In genomic region chr1:143730890-143731289, GRCh38 we compare ENCODE assay signal across 6 cellular contexts.
A peak's percentile ranks its signal among the peaks of the same experiment; 100 is the strongest.
DNase-seq lines count a peak whose midpoint lies in the region; ATAC-seq and TF ChIP-seq lines count a peak whose summit lies in the region.
"Not testable (repeated sequence)": the region's sequence is repeated elsewhere in the genome, so short reads cannot be mapped to it uniquely, and the experiment has no call there.

No MANE protein-coding gene starts in this region.

- H3K9me3 ChIP-seq in T-helper 17 cell (ENCODE audit: control insufficient read depth, low read length, poor library complexity, severe bottlenecking); right lobe of liver: not testable (repeated sequence)

- H2AFZ ChIP-seq in KMS-11 (ENCODE audit: low read depth): peak overlapping the region; percentile 20; the same call in 1 of the 2 replicates

- H4K20me1 ChIP-seq in KMS-11 (ENCODE audit: insufficient read depth): not testable (repeated sequence)

- H3K27me3 ChIP-seq in KMS-11 (ENCODE audit: insufficient read depth, low read depth); right lobe of liver: not testable (repeated sequence)

- H3K27ac ChIP-seq in KMS-11: not testable (repeated sequence)
- peak overlapping the region in 1 of 3 donors; percentile 59 for H3K27ac ChIP-seq in right lobe of liver

- peaks cover 0 to 24% (median 6%) of the 10 kb centered on the region in 5 experiments for H3K9me3 Mint-ChIP-seq in brain
- not testable (repeated sequence) for H3K9me3 Mint-ChIP-seq in glutamatergic neuron (ENCODE audit: unreplicated experiment); natural killer cell treated with Interleukin-12 subunit alpha and Interleukin-12 subunit beta and Interleukin-15 and Interleukin-18, amount 100 ng/mL, for 72 hours

- not testable (repeated sequence) for H3K4me3 ChIP-seq in KMS-11 (IDR thresholded peaks at IDR 0.05; ENCODE audit: insufficient read depth, low read depth, low read length)
- peak overlapping the region in 2 of 3 donors; percentile 34 to 44 for H3K4me3 ChIP-seq in right lobe of liver

- peak overlapping the region; percentile 36; the same call in 1 of the 2 replicates for H3K4me2 ChIP-seq in KMS-11

- H3K79me2 ChIP-seq in KMS-11 (ENCODE audit: insufficient read depth, low read depth): not testable (repeated sequence)

- not testable (repeated sequence) for TF ChIP-seq POLR2A in right lobe of liver (IDR thresholded peaks at IDR 0.05)

- intact Hi-C loops in right lobe of liver (cut with DNase I): not testable (repeated sequence)

- H3K27me3 Mint-ChIP-seq in T-helper 17 cell: peaks cover 55% of the 10 kb centered on the region
- H3K27me3 Mint-ChIP-seq in brain; glutamatergic neuron (ENCODE audit: unreplicated experiment): not testable (repeated sequence)
- peaks cover 33 to 56% of the 10 kb centered on the region in 2 donors for H3K27me3 Mint-ChIP-seq in natural killer cell treated with Interleukin-12 subunit alpha and Interleukin-12 subunit beta and Interleukin-15 and Interleukin-18, amount 100 ng/mL, for 72 hours

- DNase-seq in T-helper 17 cell; glutamatergic neuron; right lobe of liver; natural killer cell treated with Interleukin-12 subunit alpha and Interleukin-12 subunit beta and Interleukin-15 and Interleukin-18, amount 100 ng/mL, for 72 hours (ENCODE audit: low spot score): not testable (repeated sequence)

- H3K9ac ChIP-seq in KMS-11: not testable (repeated sequence)

- TF ChIP-seq CTCF in KMS-11 (conservative IDR thresholded peaks at IDR 0.05; ENCODE audit: low read depth, low read length); brain (conservative IDR thresholded peaks at IDR 0.05); glutamatergic neuron (IDR thresholded peaks at IDR 0.05; ENCODE audit: partially characterized antibody, unreplicated experiment); right lobe of liver (IDR thresholded peaks at IDR 0.05): not testable (repeated sequence)

- not testable (repeated sequence) for ATAC-seq in T-helper 17 cell; right lobe of liver; natural killer cell treated with Interleukin-12 subunit alpha and Interleukin-12 subunit beta and Interleukin-15 and Interleukin-18, amount 100 ng/mL, for 72 hours

- H3K4me1 ChIP-seq in KMS-11 (ENCODE audit: low read depth, poor library complexity, severe bottlenecking): peaks cover 24% of the 10 kb centered on the region
- not testable (repeated sequence) for H3K4me1 ChIP-seq in right lobe of liver

- not testable (repeated sequence) for H3K4me1 Mint-ChIP-seq in T-helper 17 cell; brain; glutamatergic neuron (ENCODE audit: low read depth, unreplicated experiment); natural killer cell treated with Interleukin-12 subunit alpha and Interleukin-12 subunit beta and Interleukin-15 and Interleukin-18, amount 100 ng/mL, for 72 hours (ENCODE audit: low read depth in 2 of 2)

- H3K36me3 Mint-ChIP-seq in T-helper 17 cell (ENCODE audit: low read depth); brain; glutamatergic neuron (ENCODE audit: unreplicated experiment); natural killer cell treated with Interleukin-12 subunit alpha and Interleukin-12 subunit beta and Interleukin-15 and Interleukin-18, amount 100 ng/mL, for 72 hours: not testable (repeated sequence)

- 54% methylated on average over 6 of the region's 6 CpGs for WGBS in right lobe of liver (ENCODE audit: insufficient coverage, low coverage, low lambda C conversion rate, missing lambda C conversion rate)

- H3K27ac Mint-ChIP-seq in T-helper 17 cell; natural killer cell treated with Interleukin-12 subunit alpha and Interleukin-12 subunit beta and Interleukin-15 and Interleukin-18, amount 100 ng/mL, for 72 hours: not testable (repeated sequence)
- H3K27ac Mint-ChIP-seq in brain (peak overlapping the region in 1 of 5 experiments; percentile 51), glutamatergic neuron (ENCODE audit: unreplicated experiment) (peak overlapping the region; percentile 73)

- H3K4me3 Mint-ChIP-seq in T-helper 17 cell (peak overlapping the region; percentile 19), brain (peak overlapping the region; percentile 27 to 65 (median 45)), glutamatergic neuron (ENCODE audit: unreplicated experiment) (peak overlapping the region; percentile 43)
- peak overlapping the region; percentile 13 for H3K4me3 Mint-ChIP-seq in natural killer cell treated with Interleukin-12 subunit alpha and Interleukin-12 subunit beta and Interleukin-15 and Interleukin-18, amount 100 ng/mL, for 72 hours

- not testable (repeated sequence) for H3K36me3 ChIP-seq in KMS-11 (ENCODE audit: insufficient read depth); right lobe of liver
